ENCODE assay signal across 16 cellular contexts in genomic region chr20:10658051-10658823, GRCh38. TPM values are rescaled to one million over a fixed set of nuclear protein-coding genes. Genes with fewer than 3 reads are reported as not detected.
DNase-seq lines count a peak whose midpoint lies in the region; ATAC-seq, FAIRE-seq and TF ChIP-seq lines count a peak whose summit lies in the region.
"Had no signal": no experiment of that assay in that cellular context is flagged by ENCODE, and none has a peak within 500 bp of the region (broad histone marks: within the 10 kb centered on the region; RNA-seq: fewer than 3 reads in every experiment).

No MANE protein-coding gene starts in this region.

- intact Hi-C loops in ascending aorta (cut with DNase I) = no loop called here
- intact Hi-C loops in sigmoid colon (cut with DNase I) = no loop called here

- H3K27ac ChIP-seq in ascending aorta = peak overlapping the region; percentile 93 to 100
- H3K27ac ChIP-seq in keratinocyte (ENCODE audit: control insufficient read depth, insufficient read depth, low read length) = peak overlapping the region; percentile 62
- peak overlapping the region in 3 of 4 donors; percentile 40 to 87 (median 83) for H3K27ac ChIP-seq in sigmoid colon

- peak overlapping the region; percentile 49 for H3K9ac ChIP-seq in keratinocyte (ENCODE audit: control insufficient read depth, extremely low read depth, insufficient read depth, low read length)

- peak; percentile 66 for FAIRE-seq in keratinocyte (lab: Jason Lieb, UNC)

- in situ Hi-C loops in Caki2 (cut with HindIII; ENCODE audit: low pct_unique_long_range_greater_than_20kb, low sequenced_read_pairs) = no loop called here

- peak; percentile 82 for DNase-seq in Caki2 (ENCODE audit: low read depth)
- DNase-seq in ascending aorta (ENCODE audit: low spot score in 2 of 2) = peak in 1 of 2 donors; percentile 71
- no peak for DNase-seq in keratinocyte (ENCODE audit: low read depth, low spot score)
- peak; percentile 62 for DNase-seq in sigmoid colon
- no peak for DNase-seq in AG08395 (ENCODE audit: low spot score)
- no peak for DNase-seq in amygdala (lab: John Stamatoyannopoulos, UW)
- DNase-seq: activated CD4-positive, alpha-beta T cell treated with anti-CD3 and anti-CD28 coated beads for 1 hour; amniotic stem cell; CD8-positive, alpha-beta memory T cell; EL; NCI-H2081 treated with DMSO at 0.1 percent for 48 hours; NCI-H524 treated with DMSO at 0.1 percent for 48 hours; OCI-M1; stimulated activated CD4-positive, alpha-beta T cell treated with anti-CD3 and anti-CD28 coated beads, Interleukin-15, amount 100 ng/mL, for 24 hours had no signal

- dilution Hi-C loops in keratinocyte (cut with MboI; ENCODE audit: extremely low pct_ligation_motif_present, low sequenced_read_pairs) = no loop called here

- peaks cover 75% of the 10 kb centered on the region for H4K20me1 ChIP-seq in keratinocyte (ENCODE audit: control insufficient read depth, extremely low read depth, insufficient read depth, low read length)

- H3K36me3 ChIP-seq in ascending aorta = peaks cover 25 to 81% of the 10 kb centered on the region in 2 donors
- H3K36me3 ChIP-seq in keratinocyte (ENCODE audit: control insufficient read depth in 2 of 2, extremely low read depth in 1 of 2, insufficient read depth in 2 of 2, low read length in 2 of 2) = peaks cover 49 to 87% of the 10 kb centered on the region in 2 experiments
- peaks cover 2 to 66% (median 14%) of the 10 kb centered on the region in 4 donors for H3K36me3 ChIP-seq in sigmoid colon

- H3K9me3 ChIP-seq in ascending aorta (no peaks in the 10 kb centered on the region), keratinocyte (ENCODE audit: control insufficient read depth, low read depth, low read length) (no peaks in the 10 kb centered on the region), sigmoid colon (no peaks in the 10 kb centered on the region)

- TF ChIP-seq CTCF in ascending aorta (IDR thresholded peaks at IDR 0.05) (no peak), keratinocyte (optimal IDR thresholded peaks at IDR 0.05 in 1 of 3, IDR thresholded peaks at IDR 0.05 in 1 of 3, conservative IDR thresholded peaks at IDR 0.05 in 1 of 3; ENCODE audit: extremely low read depth in 1 of 3, insufficient read depth in 2 of 3, low read length in 3 of 3) (no peak), sigmoid colon (IDR thresholded peaks at IDR 0.05) (no peak)

- no peak for TF ChIP-seq POLR2A in sigmoid colon (IDR thresholded peaks at IDR 0.05)

- H3K4me1 ChIP-seq in ascending aorta (peaks cover 30 to 93% of the 10 kb centered on the region in 2 donors), keratinocyte (ENCODE audit: control insufficient read depth, extremely low read depth, insufficient read depth, low read length) (peaks cover 97% of the 10 kb centered on the region), sigmoid colon (peaks cover 0 to 93% (median 78%) of the 10 kb centered on the region in 4 donors)

- H3K4me3 ChIP-seq in ascending aorta = peak overlapping the region in 1 of 2 donors; percentile 5
- peak overlapping the region in 1 of 3 experiments; percentile 9 for H3K4me3 ChIP-seq in keratinocyte (ENCODE audit: control insufficient read depth in 2 of 3, extremely low read depth in 1 of 3, insufficient read depth in 2 of 3, low read depth in 1 of 3, low read length in 3 of 3)
- no peak overlapping the region for H3K4me3 ChIP-seq in sigmoid colon

- H2AFZ ChIP-seq in keratinocyte (ENCODE audit: control insufficient read depth, low read length) = no peak overlapping the region

- H3K79me2 ChIP-seq in keratinocyte (ENCODE audit: control insufficient read depth, insufficient read depth, low read length) = peaks cover 99% of the 10 kb centered on the region

- WGBS in sigmoid colon, 2 donors = 88 to 89% methylated on average over 13 of the region's 13 CpGs

- ATAC-seq in HG03108 (IDR thresholded peaks at IDR 0.05; ENCODE audit: unreplicated experiment) (no peak), GM21515 (IDR thresholded peaks at IDR 0.05; ENCODE audit: unreplicated experiment) (no peak)

- peak overlapping the region; percentile 31 for H3K4me2 ChIP-seq in keratinocyte (ENCODE audit: control insufficient read depth, extremely low read depth, insufficient read depth, low read depth, low read length)

- H3K27me3 ChIP-seq in ascending aorta (no peaks in the 10 kb centered on the region), keratinocyte (ENCODE audit: control insufficient read depth, extremely low read depth, insufficient read depth, low read length) (no peaks in the 10 kb centered on the region), sigmoid colon (no peaks in the 10 kb centered on the region)

- peaks cover 15% of the 10 kb centered on the region for H3K9me1 ChIP-seq in keratinocyte (ENCODE audit: control insufficient read depth, extremely low read depth, insufficient read depth, low read length)

- no peak for TF ChIP-seq EP300 in sigmoid colon (IDR thresholded peaks at IDR 0.05)

RNA-seq across cellular contexts. Expression of gene JAG1, which starts 15.6 kb away (rescaled TPM):
- total RNA-seq in Caki2 (2014; rRNA removed; shearing (Covaris generic); ENCODE audit: low replicate concordance) = 142 and 148 TPM in 2 replicates
- 101 TPM for total RNA-seq in ascending aorta
- 82.1 to 117 TPM (median 84.2 TPM) in 3 replicates for polyA plus RNA-seq in keratinocyte
- 69.6 TPM for polyA plus RNA-seq in keratinocyte (2011; ENCODE audit: low read depth)
- polyA plus RNA-seq in keratinocyte (2011; cell fraction: cytosol; rRNA removed) = 27.6 and 29.1 TPM in 2 replicates
- polyA plus RNA-seq in keratinocyte (2011; cell fraction: nucleus; rRNA removed) = 356 and 357 TPM in 2 replicates
- 37.1 and 115 TPM in 2 replicates for polyA plus RNA-seq in keratinocyte (2012; ENCODE audit: low replicate concordance)
- 306 to 390 TPM (median 389 TPM) in 3 replicates for polyA minus RNA-seq in keratinocyte
- polyA minus RNA-seq in keratinocyte (2011; cell fraction: cytosol; rRNA and poly(A)+ RNA removed) = 89.8 TPM
- 497 and 766 TPM in 2 replicates for polyA minus RNA-seq in keratinocyte (2011; cell fraction: nucleus; rRNA and poly(A)+ RNA removed)
- total RNA-seq in sigmoid colon = 10 to 100 TPM; 29.9 to 76.4 (median 53.1) TPM
- 10 to 100 TPM in 1 of 3 donors, 1 to 10 TPM in 2; 3.9 to 32.4 (median 4.2) TPM for polyA plus RNA-seq in sigmoid colon

Comparison
In these comparisons a context has a peak if more than half of its experiments do, and no peak if none do; other contexts are left out.
1. DNase-seq: peak in Caki2 (single experiment) and sigmoid colon (single experiment); none in keratinocyte (single experiment), AG08395 (single experiment) and amygdala (0 of 56).
2. Peak in every context shown above with its lines, with median percentiles within 50 percentile points of each other: H3K27ac ChIP-seq.